Comparison of ENCODE assay signal across 17 cellular contexts in genomic region chr4:2702361-2702760, GRCh38.
"Had no signal": no experiment of that assay in that cellular context is flagged by ENCODE, and none has a peak within 500 bp of the region (broad histone marks: within the 10 kb centered on the region; RNA-seq: fewer than 3 reads in every experiment).

No MANE protein-coding gene starts in this region.

- H3K4me3 Mint-ChIP-seq: activated naive CD8-positive, alpha-beta T cell treated with anti-CD3 and anti-CD28 coated beads, Interleukin-2, amount 10 ng/mL, durations not matched to agents 7 days and 5 days had no signal

- H3K27ac ChIP-seq: dorsolateral prefrontal cortex, gastrocnemius medialis, heart left ventricle, left ventricle myocardium inferior, parathyroid adenoma, sigmoid colon, tibial nerve had no signal

- ATAC-seq: gastrocnemius medialis; heart left ventricle; naive thymus-derived CD4-positive, alpha-beta T cell; SK-N-SH treated with all-trans-retinoic acid at 6 μM for 48 hours; stimulated activated naive CD8-positive, alpha-beta T cell treated with anti-CD3 and anti-CD28 coated beads, Interleukin-15, Interleukin-2, amounts not matched to agents 100 U/mL and 50 U/mL, for 24 hours had no signal

- H3K4me1 ChIP-seq: gastrocnemius medialis, heart left ventricle, left ventricle myocardium inferior, parathyroid adenoma, sigmoid colon, tibial nerve had no signal

- H3K9me3 ChIP-seq: gastrocnemius medialis, heart left ventricle, left ventricle myocardium inferior, sigmoid colon, tibial nerve had no signal

- H3K9ac ChIP-seq: parathyroid adenoma had no signal

- H3K27ac Mint-ChIP-seq: activated naive CD8-positive, alpha-beta T cell treated with anti-CD3 and anti-CD28 coated beads, Interleukin-2, amount 10 ng/mL, durations not matched to agents 7 days and 5 days had no signal

- H3K79me2 ChIP-seq: parathyroid adenoma had no signal

- H3K27me3 Mint-ChIP-seq: activated naive CD8-positive, alpha-beta T cell treated with anti-CD3 and anti-CD28 coated beads, Interleukin-2, amount 10 ng/mL, durations not matched to agents 7 days and 5 days; naive thymus-derived CD4-positive, alpha-beta T cell had no signal

- H3K9me3 Mint-ChIP-seq: activated naive CD8-positive, alpha-beta T cell treated with anti-CD3 and anti-CD28 coated beads, Interleukin-2, amount 10 ng/mL, durations not matched to agents 7 days and 5 days; naive thymus-derived CD4-positive, alpha-beta T cell had no signal

- H3K4me1 Mint-ChIP-seq: activated naive CD8-positive, alpha-beta T cell treated with anti-CD3 and anti-CD28 coated beads, Interleukin-2, amount 10 ng/mL, durations not matched to agents 7 days and 5 days had no signal

- DNase-seq: activated CD4-positive, CD25-positive, alpha-beta regulatory T cell treated with anti-CD3 and anti-CD28 coated beads, Interleukin-2, amount 50 U/mL, for 72 hours; activated CD8-positive, alpha-beta memory T cell treated with anti-CD3 and anti-CD28 coated beads for 24 hours; activated CD8-positive, alpha-beta memory T cell treated with anti-CD3 and anti-CD28 coated beads, Interleukin-2, amount 50 U/mL, for 48 hours; activated naive CD8-positive, alpha-beta T cell treated with anti-CD3 and anti-CD28 coated beads, Interleukin-2, amount 10 ng/mL, durations not matched to agents 7 days and 5 days; amygdala; gastrocnemius medialis; heart left ventricle; left ventricle myocardium inferior; mammary epithelial cell; naive thymus-derived CD4-positive, alpha-beta T cell; sigmoid colon; stimulated activated naive CD8-positive, alpha-beta T cell treated with anti-CD3 and anti-CD28 coated beads, Interleukin-15, Interleukin-2, amounts not matched to agents 100 U/mL and 50 U/mL, for 24 hours; T1000 had no signal

- H2AFZ ChIP-seq: parathyroid adenoma had no signal

- H3K4me3 ChIP-seq: dorsolateral prefrontal cortex, gastrocnemius medialis, heart left ventricle, left ventricle myocardium inferior, sigmoid colon, tibial nerve had no signal

- H3K27me3 ChIP-seq: dorsolateral prefrontal cortex, gastrocnemius medialis, heart left ventricle, sigmoid colon, tibial nerve had no signal
